In the genomic region with DNA sequence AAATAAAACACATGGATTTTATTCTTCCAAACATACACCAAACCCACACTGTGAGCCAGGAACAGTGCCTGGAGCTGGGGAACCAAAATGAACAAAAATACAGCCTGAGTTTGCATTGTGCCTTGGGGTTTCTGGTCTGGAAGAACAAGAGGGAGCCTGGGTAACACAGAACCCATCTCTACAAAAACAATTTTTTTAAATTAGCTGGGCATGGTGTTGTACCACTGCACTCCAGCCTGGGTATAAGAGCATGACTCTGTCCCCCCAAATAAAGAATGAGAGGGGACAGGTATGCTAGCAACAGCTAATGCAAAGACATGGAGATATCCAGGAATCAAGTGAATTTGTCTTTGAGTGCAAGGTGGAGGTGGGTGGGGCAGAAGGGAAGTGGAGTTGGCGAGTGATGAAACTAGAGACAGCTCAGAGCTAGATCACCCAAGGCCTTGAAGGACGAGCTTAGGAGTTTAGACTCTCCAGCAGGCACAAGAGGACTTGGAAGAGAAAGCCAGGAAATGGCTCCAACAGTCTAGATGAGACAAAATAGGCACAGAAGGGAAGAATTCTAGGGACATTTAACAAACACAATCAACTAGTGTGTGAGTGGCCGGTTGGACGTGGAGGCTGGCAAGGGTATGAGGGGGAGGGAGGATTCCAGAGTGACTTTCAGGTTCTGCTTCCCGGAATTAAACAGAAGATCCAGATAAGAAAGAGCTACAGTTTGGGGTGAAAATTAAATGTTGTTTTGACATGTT, we compare ENCODE assay signal across 1 cellular context.
TF ChIP-seq lines count a peak whose summit lies in the region.

No MANE protein-coding gene starts in this region.

TF ChIP-seq in SK-N-SH treated with all-trans-retinoic acid at 6 μM for 48 hours, 23 proteins besides CTCF, POLR2A, EP300 and RAD21 (continued from another document):
- no peak for TF ChIP-seq ZFP3 (CRISPR knock-in tag; IDR thresholded peaks at IDR 0.05)
- no peak for TF ChIP-seq CSDC2 (CRISPR knock-in tag; IDR thresholded peaks at IDR 0.05)
- TF ChIP-seq TOX (CRISPR knock-in tag; IDR thresholded peaks at IDR 0.05; ENCODE audit: borderline replicate concordance), result no peak
- TF ChIP-seq ZC3H10 (CRISPR knock-in tag; IDR thresholded peaks at IDR 0.05), result no peak
- TF ChIP-seq, protein P1, sequence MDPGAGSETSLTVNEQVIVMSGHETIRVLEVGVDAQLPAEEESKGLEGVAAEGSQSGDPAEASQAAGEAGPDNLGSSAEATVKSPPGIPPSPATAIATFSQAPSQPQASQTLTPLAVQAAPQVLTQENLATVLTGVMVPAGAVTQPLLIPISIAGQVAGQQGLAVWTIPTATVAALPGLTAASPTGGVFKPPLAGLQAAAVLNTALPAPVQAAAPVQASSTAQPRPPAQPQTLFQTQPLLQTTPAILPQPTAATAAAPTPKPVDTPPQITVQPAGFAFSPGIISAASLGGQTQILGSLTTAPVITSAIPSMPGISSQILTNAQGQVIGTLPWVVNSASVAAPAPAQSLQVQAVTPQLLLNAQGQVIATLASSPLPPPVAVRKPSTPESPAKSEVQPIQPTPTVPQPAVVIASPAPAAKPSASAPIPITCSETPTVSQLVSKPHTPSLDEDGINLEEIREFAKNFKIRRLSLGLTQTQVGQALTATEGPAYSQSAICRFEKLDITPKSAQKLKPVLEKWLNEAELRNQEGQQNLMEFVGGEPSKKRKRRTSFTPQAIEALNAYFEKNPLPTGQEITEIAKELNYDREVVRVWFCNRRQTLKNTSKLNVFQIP (CRISPR knock-in tag; IDR thresholded peaks at IDR 0.05; ENCODE audit: borderline replicate concordance, low read depth), result no peak
- TF ChIP-seq ISL1 (CRISPR knock-in tag; IDR thresholded peaks at IDR 0.05), result no peak
- TF ChIP-seq ZNF70 (CRISPR knock-in tag; IDR thresholded peaks at IDR 0.05), result no peak
